In genomic region chr12:94186461-94187237, GRCh38 we compare ENCODE assay signal across 9 cellular contexts. TPM values are rescaled to one million over a fixed set of nuclear protein-coding genes. Genes with fewer than 3 reads are reported as not detected.
DNase-seq lines count a peak whose midpoint lies in the region; ATAC-seq and TF ChIP-seq lines count a peak whose summit lies in the region.
"Had no signal": no experiment of that assay in that cellular context is flagged by ENCODE, and none has a peak within 500 bp of the region (broad histone marks: within the 10 kb centered on the region; RNA-seq: fewer than 3 reads in every experiment).

No MANE protein-coding gene starts in this region.

- DNase-seq in NCI-H2171 treated with DMSO at 0.1 percent for 48 hours (lab: John Stamatoyannopoulos, UW) (peak; percentile 19), NCI-H2171 (lab: John Stamatoyannopoulos, UW) (no peak), coronary artery (ENCODE audit: low spot score) (no peak), lung (ENCODE audit: low spot score) (no peak), type B pancreatic cell (ENCODE audit: extremely low spot score, unreplicated experiment) (peak; percentile 78)
- DNase-seq in activated naive CD8-positive, alpha-beta T cell treated with anti-CD3 and anti-CD28 coated beads for 36 hours, result no peak
- DNase-seq: activated CD4-positive, alpha-beta T cell treated with anti-CD3 and anti-CD28 coated beads, Interleukin-2, amount 50 U/mL, for 48 hours had no signal

- H3K27ac Mint-ChIP-seq in type B pancreatic cell, result no peak overlapping the region
- H3K27ac Mint-ChIP-seq in activated naive CD8-positive, alpha-beta T cell treated with anti-CD3 and anti-CD28 coated beads for 36 hours, result no peak overlapping the region

- H3K4me3 Mint-ChIP-seq in type B pancreatic cell, result no peak overlapping the region
- no peak overlapping the region for H3K4me3 Mint-ChIP-seq in activated naive CD8-positive, alpha-beta T cell treated with anti-CD3 and anti-CD28 coated beads for 36 hours

- H3K27me3 ChIP-seq in lung (ENCODE audit: control insufficient read depth, insufficient read depth), result no peaks in the 10 kb centered on the region

- peak overlapping the region; percentile 46 for H3K4me3 ChIP-seq in coronary artery
- H3K4me3 ChIP-seq in lung, result no peak overlapping the region

- no peaks in the 10 kb centered on the region for H3K4me1 ChIP-seq in lung (ENCODE audit: control insufficient read depth in 2 of 2, insufficient read depth in 2 of 2, low read length in 2 of 2)

- ATAC-seq in lung (ENCODE audit: insufficient read depth, low FRiP score) (peak; percentile 27), HG03108 (IDR thresholded peaks at IDR 0.05; ENCODE audit: unreplicated experiment) (no peak), HG03442 (IDR thresholded peaks at IDR 0.05; ENCODE audit: unreplicated experiment) (no peak)

- H3K36me3 Mint-ChIP-seq in type B pancreatic cell, result no peaks in the 10 kb centered on the region
- H3K36me3 Mint-ChIP-seq in activated naive CD8-positive, alpha-beta T cell treated with anti-CD3 and anti-CD28 coated beads for 36 hours, result peaks cover 7% of the 10 kb centered on the region

- peaks cover 15% of the 10 kb centered on the region for H3K27me3 Mint-ChIP-seq in type B pancreatic cell
- no peaks in the 10 kb centered on the region for H3K27me3 Mint-ChIP-seq in activated naive CD8-positive, alpha-beta T cell treated with anti-CD3 and anti-CD28 coated beads for 36 hours

- H3K4me1 Mint-ChIP-seq in type B pancreatic cell (ENCODE audit: unreplicated experiment), result peaks cover 11% of the 10 kb centered on the region
- peaks cover 2% of the 10 kb centered on the region for H3K4me1 Mint-ChIP-seq in activated naive CD8-positive, alpha-beta T cell treated with anti-CD3 and anti-CD28 coated beads for 36 hours

- 63 to 84% methylated on average over 37 of the region's 37 CpGs for WGBS in lung, 2 donors

- no peak overlapping the region for H3K27ac ChIP-seq in coronary artery
- H3K27ac ChIP-seq in lung (ENCODE audit: low read depth in 1 of 2, low read length in 1 of 2), result no peak overlapping the region

- H3K9me3 Mint-ChIP-seq in type B pancreatic cell, result peaks cover 5% of the 10 kb centered on the region
- H3K9me3 Mint-ChIP-seq in activated naive CD8-positive, alpha-beta T cell treated with anti-CD3 and anti-CD28 coated beads for 36 hours, result peaks cover 4% of the 10 kb centered on the region

- peaks cover 0 to 1% of the 10 kb centered on the region in 2 donors for H3K36me3 ChIP-seq in lung (ENCODE audit: control insufficient read depth in 2 of 2, insufficient read depth in 2 of 2, low read length in 2 of 2)

- TF ChIP-seq CTCF in coronary artery (IDR thresholded peaks at IDR 0.05) (no peak), lung (IDR thresholded peaks at IDR 0.05; ENCODE audit: control extremely low read depth, extremely low read depth) (no peak), type B pancreatic cell (conservative IDR thresholded peaks at IDR 0.05) (no peak)

- H3K9me3 ChIP-seq in lung (ENCODE audit: control insufficient read depth in 2 of 2, insufficient read depth in 1 of 2, low read length in 1 of 2), result peaks cover 0 to 1% of the 10 kb centered on the region in 2 donors

RNA-seq across cellular contexts. Expression of gene PLXNC1, which starts 38.3 kb away (rescaled TPM):
- total RNA-seq in lung, result 10 to 100 TPM; 26.5 to 70.0 TPM
- 10 to 100 TPM in 1 of 2 donors, 1 to 10 TPM in 1; 1.7 to 46.0 TPM for polyA plus RNA-seq in lung
- total RNA-seq in type B pancreatic cell (ENCODE audit: low replicate concordance), result 7.1 and 8.3 TPM in 2 replicates
- total RNA-seq in activated naive CD8-positive, alpha-beta T cell treated with anti-CD3 and anti-CD28 coated beads for 36 hours, result 1 to 10 TPM; 4.7 to 6.0 TPM

Comparison
In these comparisons a context has a peak if more than half of its experiments do, and no peak if none do; other contexts are left out.
1. DNase-seq: peak in NCI-H2171 treated with DMSO at 0.1 percent for 48 hours (single experiment) and type B pancreatic cell (single experiment); none in NCI-H2171 (single experiment), coronary artery (single experiment), lung (single experiment) and activated naive CD8-positive, alpha-beta T cell treated with anti-CD3 and anti-CD28 coated beads for 36 hours (single experiment).